ENCODE assay signal across 14 cellular contexts in the genomic region with DNA sequence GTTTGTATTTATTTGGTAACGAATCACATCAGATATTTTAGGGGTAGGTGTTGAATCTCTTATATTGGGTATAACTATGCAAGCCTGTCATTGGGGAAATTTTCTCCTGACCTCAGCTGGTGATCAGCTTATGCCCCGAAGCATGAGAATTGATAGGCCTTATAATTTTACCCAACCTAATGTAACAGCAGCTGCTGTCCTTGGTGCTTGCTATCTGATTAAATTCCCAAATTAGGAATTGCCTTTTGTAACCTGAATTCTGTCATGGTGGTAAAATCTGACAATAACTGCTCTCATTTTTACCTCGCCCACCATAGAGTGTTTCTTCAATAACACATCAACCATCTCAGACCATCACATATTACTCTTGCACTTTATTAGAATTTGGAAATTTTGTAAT.
"Had no signal": no experiment of that assay in that cellular context is flagged by ENCODE, and none has a peak within 500 bp of the region (broad histone marks: within the 10 kb centered on the region; RNA-seq: fewer than 3 reads in every experiment).

No MANE protein-coding gene starts in this region.

- H3K36me3 Mint-ChIP-seq: T-cell had no signal

- H3K27me3 Mint-ChIP-seq: T-cell had no signal

- ATAC-seq: Panc1, Right ventricle myocardium inferior, T-cell had no signal

- H3K36me3 ChIP-seq: SJCRH30 had no signal

- H3K27ac Mint-ChIP-seq: T-cell had no signal

- H3K4me2 ChIP-seq: KMS-11, PC-9 had no signal

- H3K9ac ChIP-seq: KMS-11 had no signal

- H3K27me3 ChIP-seq: SJCRH30 had no signal

- H3K4me1 Mint-ChIP-seq: T-cell had no signal

- H3K4me1 ChIP-seq: SJCRH30 had no signal

- H3K4me3 ChIP-seq: PC-9, SJCRH30, SK-N-MC had no signal

- H3K27ac ChIP-seq: KMS-11, PC-9, RWPE1, SJCRH30, SK-N-MC had no signal

- H2AFZ ChIP-seq: PC-9 had no signal

- H3K9me3 ChIP-seq: SJCRH30 had no signal

- H3K4me3 Mint-ChIP-seq: T-cell had no signal

- DNase-seq: Karpas-422, NCI-H1048, NCI-H1930, NCI-H226, NCI-H526 treated with DMSO at 0.1 percent for 48 hours, PC-9, SIG-M5, SJCRH30, T-cell had no signal
